In the genomic region with DNA sequence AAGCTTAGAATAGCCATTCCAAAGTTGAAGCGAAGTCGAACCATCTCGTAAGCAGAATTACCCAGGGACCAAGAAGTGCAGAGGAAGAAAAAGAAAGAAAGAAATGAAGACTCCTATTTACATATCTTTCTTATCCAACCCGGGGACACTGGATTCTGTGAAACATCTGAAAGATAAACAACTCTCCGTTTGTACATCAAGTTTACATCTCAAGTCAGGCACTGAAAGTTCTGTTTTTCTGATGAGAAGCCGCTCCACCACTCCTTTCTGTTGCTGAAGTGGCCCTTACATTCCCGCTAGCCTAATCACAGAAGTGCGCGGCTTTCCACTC, we compare ENCODE assay signal across 8 cellular contexts. TPM values are rescaled to one million over a fixed set of nuclear protein-coding genes. Genes with fewer than 3 reads are reported as not detected.
DNase-seq lines count a peak whose midpoint lies in the region; ATAC-seq and TF ChIP-seq lines count a peak whose summit lies in the region.

No MANE protein-coding gene starts in this region.

- H3K27ac Mint-ChIP-seq in GM23338: peak overlapping the region; percentile 99

- peak overlapping the region; percentile 89 for H3K27ac ChIP-seq in GM23338 (ENCODE audit: low read depth)
- peak overlapping the region in 20 of 21 experiments; percentile 88 to 98 (median 97) for H3K27ac ChIP-seq in skin epidermis

- H3K4me1 ChIP-seq in GM23338 (ENCODE audit: insufficient read depth): peaks cover 22% of the 10 kb centered on the region; the same call in 1 of the 2 replicates

- H3K9me2 ChIP-seq in GM23338 (ENCODE audit: insufficient read depth): no peaks in the 10 kb centered on the region

- H4K20me1 ChIP-seq in GM23338 (replicated peaks; ENCODE audit: insufficient read depth): peaks cover 4% of the 10 kb centered on the region; the same call in 1 of the 2 replicates

- H2AFZ ChIP-seq in GM23338: no peak overlapping the region; the same call in 1 of the 2 replicates

- peaks cover 4% of the 10 kb centered on the region; the same call in 1 of the 2 replicates for H3K36me3 ChIP-seq in GM23338 (ENCODE audit: insufficient read depth)

- ATAC-seq in GM23338 (no peak), sciatic nerve (no peak)

- H3K4me2 ChIP-seq in GM23338: peak overlapping the region; percentile 82

- DNase-seq in GM23338 (ENCODE audit: low spot score) (peak; percentile 3), glomerular endothelial cell (ENCODE audit: extremely low read depth, low read depth, low spot score) (peak; percentile 10), sciatic nerve (ENCODE audit: low spot score) (no peak), NCI-H2171 treated with DMSO at 0.1 percent for 48 hours (lab: John Stamatoyannopoulos, UW) (no peak), head of caudate nucleus (no peak)
- no peak for DNase-seq in activated CD8-positive, alpha-beta memory T cell treated with anti-CD3 and anti-CD28 coated beads for 24 hours

- intact Hi-C loops in sciatic nerve (cut with DNase I): no loop called here
- intact Hi-C loops in head of caudate nucleus (cut with DNase I): no loop called here

- no peaks in the 10 kb centered on the region for H3K27me3 ChIP-seq in GM23338 (ENCODE audit: insufficient read depth)

- H3K9me3 Mint-ChIP-seq in GM23338: no peaks in the 10 kb centered on the region

- H3K4me3 Mint-ChIP-seq in GM23338: peak overlapping the region; percentile 99

- no peak for TF ChIP-seq CTCF in GM23338 (conservative IDR thresholded peaks at IDR 0.05; ENCODE audit: low read depth in 2 of 2)
- TF ChIP-seq CTCF in WI38 (IDR thresholded peaks at IDR 0.05; ENCODE audit: low read depth, low read length): no peak

- H3F3A ChIP-seq in GM23338 (replicated peaks; ENCODE audit: low read depth): no peaks in the 10 kb centered on the region

- H3K4me1 Mint-ChIP-seq in GM23338: peaks cover 28% of the 10 kb centered on the region; the same call in 2 of the 3 replicates

- H3K4me3 ChIP-seq in GM23338 (peak overlapping the region; percentile 78), WI38 (ENCODE audit: low read depth, low read length) (peak overlapping the region; percentile 71), skin epidermis (peak overlapping the region; percentile 56 to 75 (median 62))

- H3K36me3 Mint-ChIP-seq in GM23338 (ENCODE audit: low read depth): peaks cover 16% of the 10 kb centered on the region; the same call in 2 of the 3 replicates

- peaks cover 2% of the 10 kb centered on the region for H3K27me3 Mint-ChIP-seq in GM23338 (ENCODE audit: insufficient read depth, low read depth, poor library complexity)

- peaks cover 52% of the 10 kb centered on the region for H3K79me2 ChIP-seq in GM23338 (replicated peaks; ENCODE audit: insufficient read depth)

TF ChIP-seq in GM23338, 12 proteins besides CTCF, POLR2A, EP300 and RAD21:
- TF ChIP-seq NANOG (IDR thresholded peaks at IDR 0.05; ENCODE audit: borderline replicate concordance): no peak

RNA-seq across cellular contexts. Expression of a gene that starts 0.3 kb away (rescaled TPM):
- total RNA-seq in GM23338 (2014; rRNA removed; shearing (Covaris generic)): 11.1 and 12.6 TPM in 2 replicates
- polyA plus RNA-seq in GM23338 (2016; fragmentation: Nextera tagmentation; extraction: Ambion mirVana): 7.4 and 8.3 TPM in 2 replicates
- total RNA-seq in glomerular endothelial cell (12.1 and 14.1 TPM in 2 replicates), sciatic nerve (57.6 TPM)

RNA-seq across cellular contexts. Expression of a gene that starts 0.5 kb away (rescaled TPM):
- 38.8 and 43.5 TPM in 2 replicates for total RNA-seq in GM23338 (2014; rRNA removed; shearing (Covaris generic))
- 41.8 and 42.0 TPM in 2 replicates for polyA plus RNA-seq in GM23338 (2016; fragmentation: Nextera tagmentation; extraction: Ambion mirVana)
- total RNA-seq in glomerular endothelial cell: 25.8 and 27.7 TPM in 2 replicates
- 71.6 TPM for total RNA-seq in sciatic nerve

Comparison
In these comparisons a context has a peak if more than half of its experiments do, and no peak if none do; other contexts are left out.
1. DNase-seq: peak in GM23338 (single experiment) and glomerular endothelial cell (single experiment); none in sciatic nerve (single experiment), activated CD8-positive, alpha-beta memory T cell treated with anti-CD3 and anti-CD28 coated beads for 24 hours (single experiment), NCI-H2171 treated with DMSO at 0.1 percent for 48 hours (single experiment) and head of caudate nucleus (0 of 42).
2. Peak in every context shown above with its lines, with median percentiles within 50 percentile points of each other: H3K4me3 ChIP-seq.